Comparison of ENCODE assay signal across 16 cellular contexts in genomic region chr11:121552160-121552559, GRCh38.
DNase-seq lines count a peak whose midpoint lies in the region; FAIRE-seq and TF ChIP-seq lines count a peak whose summit lies in the region.
"Had no signal": no experiment of that assay in that cellular context is flagged by ENCODE, and none has a peak within 500 bp of the region (broad histone marks: within the 10 kb centered on the region; RNA-seq: fewer than 3 reads in every experiment).

No MANE protein-coding gene starts in this region.

- CTCF ChIA-PET in Caco-2 (lab: Charles Lee): no interaction called here
- CTCF ChIA-PET in activated CD4-positive, alpha-beta memory T cell treated with anti-CD3 and anti-CD28 coated beads for 36 hours (lab: Charles Lee): no interaction called here

- DNase-seq in activated naive CD4-positive, alpha-beta T cell treated with anti-CD3 and anti-CD28 coated beads, Interleukin-2, amount 50 U/mL, for 16 hours: no peak
- DNase-seq in Caco-2 (no peak), keratinocyte (ENCODE audit: low read depth, low spot score) (no peak), osteocyte (ENCODE audit: extremely low spot score, unreplicated experiment) (peak; percentile 13), SJCRH30 (no peak), GM13976 (ENCODE audit: low spot score) (no peak)
- no peak for DNase-seq in activated CD4-positive, alpha-beta memory T cell treated with anti-CD3 and anti-CD28 coated beads for 36 hours
- DNase-seq: AML-193, DMS79, HCEC 1CT, HFFc6 had no signal

- H3K27ac Mint-ChIP-seq in activated naive CD4-positive, alpha-beta T cell treated with anti-CD3 and anti-CD28 coated beads, Interleukin-2, amount 50 U/mL, for 24 hours: peak overlapping the region; percentile 14
- H3K27ac Mint-ChIP-seq in Caco-2 (ENCODE audit: unreplicated experiment): peak overlapping the region; percentile 65
- H3K27ac Mint-ChIP-seq in osteocyte (ENCODE audit: unreplicated experiment): no peak overlapping the region
- no peak overlapping the region for H3K27ac Mint-ChIP-seq in activated CD4-positive, alpha-beta memory T cell treated with anti-CD3 and anti-CD28 coated beads for 36 hours
- H3K27ac Mint-ChIP-seq: HFFc6 had no signal

- H3K27me3 ChIP-seq in Caco-2 (replicated peaks; ENCODE audit: control insufficient read depth, insufficient read depth, low read length) (no peaks in the 10 kb centered on the region), keratinocyte (ENCODE audit: control insufficient read depth, extremely low read depth, insufficient read depth, low read length) (no peaks in the 10 kb centered on the region), SJCRH30 (no peaks in the 10 kb centered on the region)
- H3K27me3 ChIP-seq: BLaER1 had no signal

- no peak overlapping the region for H3K9ac ChIP-seq in keratinocyte (ENCODE audit: control insufficient read depth, extremely low read depth, insufficient read depth, low read length)
- H3K9ac ChIP-seq: BLaER1 had no signal

- no peak overlapping the region for H3K4me3 Mint-ChIP-seq in activated naive CD4-positive, alpha-beta T cell treated with anti-CD3 and anti-CD28 coated beads, Interleukin-2, amount 50 U/mL, for 24 hours
- H3K4me3 Mint-ChIP-seq in Caco-2 (ENCODE audit: unreplicated experiment) (no peak overlapping the region), osteocyte (ENCODE audit: unreplicated experiment) (no peak overlapping the region)
- H3K4me3 Mint-ChIP-seq in activated CD4-positive, alpha-beta memory T cell treated with anti-CD3 and anti-CD28 coated beads for 36 hours: no peak overlapping the region
- H3K4me3 Mint-ChIP-seq: HFFc6 had no signal

- H3K27me3 Mint-ChIP-seq in activated naive CD4-positive, alpha-beta T cell treated with anti-CD3 and anti-CD28 coated beads, Interleukin-2, amount 50 U/mL, for 24 hours: no peaks in the 10 kb centered on the region
- H3K27me3 Mint-ChIP-seq in Caco-2 (ENCODE audit: insufficient read depth, unreplicated experiment) (no peaks in the 10 kb centered on the region), osteocyte (ENCODE audit: unreplicated experiment) (peaks cover 40% of the 10 kb centered on the region)
- H3K27me3 Mint-ChIP-seq in activated CD4-positive, alpha-beta memory T cell treated with anti-CD3 and anti-CD28 coated beads for 36 hours: no peaks in the 10 kb centered on the region

- TF ChIP-seq CTCF in Caco-2 (IDR thresholded peaks at IDR 0.05; ENCODE audit: insufficient read depth in 1 of 2, low read depth in 1 of 2, low read length in 1 of 2, severe bottlenecking in 1 of 2, unreplicated experiment in 1 of 2): no peak
- TF ChIP-seq CTCF in keratinocyte (optimal IDR thresholded peaks at IDR 0.05 in 1 of 3, IDR thresholded peaks at IDR 0.05 in 1 of 3, conservative IDR thresholded peaks at IDR 0.05 in 1 of 3; ENCODE audit: extremely low read depth in 1 of 3, insufficient read depth in 2 of 3, low read length in 3 of 3): no peak
- no peak for TF ChIP-seq CTCF in osteocyte (IDR thresholded peaks at IDR 0.05)
- TF ChIP-seq CTCF in GM13976 (IDR thresholded peaks at IDR 0.05; ENCODE audit: borderline replicate concordance, control extremely low read depth, extremely low read depth, insufficient read depth, missing control alignments): no peak

- H4K20me1 ChIP-seq in keratinocyte (ENCODE audit: control insufficient read depth, extremely low read depth, insufficient read depth, low read length): no peaks in the 10 kb centered on the region
- H4K20me1 ChIP-seq: BLaER1 had no signal

- BruUV-seq in Caco-2 (replicated peaks; lab: Mats Ljungman, UMichigan): no TSS peak

- POLR2A ChIA-PET in Caco-2 (lab: Charles Lee): no interaction called here
- POLR2A ChIA-PET in activated CD4-positive, alpha-beta memory T cell treated with anti-CD3 and anti-CD28 coated beads for 36 hours (lab: Charles Lee): no interaction called here

- H3K36me3 ChIP-seq in Caco-2 (ENCODE audit: control insufficient read depth, insufficient read depth, low read length) (peaks cover 6% of the 10 kb centered on the region; the same call in 1 of the 2 replicates), keratinocyte (ENCODE audit: control insufficient read depth in 2 of 2, extremely low read depth in 1 of 2, insufficient read depth in 2 of 2, low read length in 2 of 2) (peaks cover 23 to 35% of the 10 kb centered on the region in 2 experiments), SJCRH30 (no peaks in the 10 kb centered on the region)

- intact Hi-C loops in Caco-2 (cut with micrococcal nuclease; ENCODE audit: unreplicated experiment): no loop called here
- intact Hi-C loops in activated CD4-positive, alpha-beta memory T cell treated with anti-CD3 and anti-CD28 coated beads for 36 hours (cut with micrococcal nuclease): no loop called here

- peak overlapping the region; percentile 88 for H3K4me2 ChIP-seq in keratinocyte (ENCODE audit: control insufficient read depth, extremely low read depth, insufficient read depth, low read depth, low read length)
- H3K4me2 ChIP-seq: BLaER1 had no signal

- H3K27ac ChIP-seq in keratinocyte (ENCODE audit: control insufficient read depth, insufficient read depth, low read length) (no peak overlapping the region), SJCRH30 (no peak overlapping the region)
- H3K27ac ChIP-seq: 22Rv1, BLaER1 had no signal

- H3K4me1 ChIP-seq in Caco-2: peaks cover 9% of the 10 kb centered on the region
- peaks cover 35% of the 10 kb centered on the region for H3K4me1 ChIP-seq in keratinocyte (ENCODE audit: control insufficient read depth, extremely low read depth, insufficient read depth, low read length)
- no peaks in the 10 kb centered on the region for H3K4me1 ChIP-seq in SJCRH30

- FAIRE-seq in keratinocyte (lab: Jason Lieb, UNC): no peak
- FAIRE-seq: H1, HTR-8/SVneo had no signal

- peaks cover 23% of the 10 kb centered on the region for H3K4me1 Mint-ChIP-seq in activated naive CD4-positive, alpha-beta T cell treated with anti-CD3 and anti-CD28 coated beads, Interleukin-2, amount 50 U/mL, for 24 hours
- peaks cover 23% of the 10 kb centered on the region for H3K4me1 Mint-ChIP-seq in Caco-2 (ENCODE audit: low read depth, unreplicated experiment)
- peaks cover 9% of the 10 kb centered on the region for H3K4me1 Mint-ChIP-seq in osteocyte (ENCODE audit: unreplicated experiment)
- H3K4me1 Mint-ChIP-seq in activated CD4-positive, alpha-beta memory T cell treated with anti-CD3 and anti-CD28 coated beads for 36 hours (ENCODE audit: low read depth): peaks cover 11% of the 10 kb centered on the region

- H3K9me3 ChIP-seq in Caco-2 (no peaks in the 10 kb centered on the region), keratinocyte (ENCODE audit: control insufficient read depth, low read depth, low read length) (no peaks in the 10 kb centered on the region), SJCRH30 (replicated peaks) (no peaks in the 10 kb centered on the region)
- H3K9me3 ChIP-seq: BLaER1 had no signal

- peaks cover 10% of the 10 kb centered on the region for H3K9me1 ChIP-seq in keratinocyte (ENCODE audit: control insufficient read depth, extremely low read depth, insufficient read depth, low read length)

- H2AFZ ChIP-seq in keratinocyte (ENCODE audit: control insufficient read depth, low read length): no peak overlapping the region

- H3K36me3 Mint-ChIP-seq in activated naive CD4-positive, alpha-beta T cell treated with anti-CD3 and anti-CD28 coated beads, Interleukin-2, amount 50 U/mL, for 24 hours: peaks cover 22% of the 10 kb centered on the region
- H3K36me3 Mint-ChIP-seq in Caco-2 (ENCODE audit: insufficient read depth, unreplicated experiment) (peaks cover 21% of the 10 kb centered on the region), osteocyte (ENCODE audit: unreplicated experiment) (no peaks in the 10 kb centered on the region)
- H3K36me3 Mint-ChIP-seq in activated CD4-positive, alpha-beta memory T cell treated with anti-CD3 and anti-CD28 coated beads for 36 hours: peaks cover 20% of the 10 kb centered on the region

- H3K4me3 ChIP-seq in Caco-2 (ENCODE audit: low read depth, low read length) (no peak overlapping the region), keratinocyte (ENCODE audit: control insufficient read depth in 2 of 3, extremely low read depth in 1 of 3, insufficient read depth in 2 of 3, low read depth in 1 of 3, low read length in 3 of 3) (peak overlapping the region; percentile 53 to 72 (median 60)), SJCRH30 (no peak overlapping the region)
- H3K4me3 ChIP-seq: BLaER1 had no signal

- peaks cover 28% of the 10 kb centered on the region for H3K79me2 ChIP-seq in keratinocyte (ENCODE audit: control insufficient read depth, insufficient read depth, low read length)

- in situ Hi-C loops in GM13976 (cut with MboI; ENCODE audit: low sequenced_read_pairs, unreplicated experiment): no loop called here

- dilution Hi-C loops in keratinocyte (cut with MboI; ENCODE audit: extremely low pct_ligation_motif_present, low sequenced_read_pairs): no loop called here

- no peaks in the 10 kb centered on the region for H3K9me3 Mint-ChIP-seq in activated naive CD4-positive, alpha-beta T cell treated with anti-CD3 and anti-CD28 coated beads, Interleukin-2, amount 50 U/mL, for 24 hours
- H3K9me3 Mint-ChIP-seq in Caco-2 (ENCODE audit: unreplicated experiment) (no peaks in the 10 kb centered on the region), osteocyte (ENCODE audit: unreplicated experiment) (no peaks in the 10 kb centered on the region)
- no peaks in the 10 kb centered on the region for H3K9me3 Mint-ChIP-seq in activated CD4-positive, alpha-beta memory T cell treated with anti-CD3 and anti-CD28 coated beads for 36 hours
- H3K9me3 Mint-ChIP-seq: HFFc6 had no signal

Comparison
In these comparisons a context has a peak if more than half of its experiments do, and no peak if none do; other contexts are left out.
1. H3K27ac Mint-ChIP-seq: peak in activated naive CD4-positive, alpha-beta T cell treated with anti-CD3 and anti-CD28 coated beads, Interleukin-2, amount 50 U/mL, for 24 hours (single experiment) and Caco-2 (single experiment); none in osteocyte (single experiment) and activated CD4-positive, alpha-beta memory T cell treated with anti-CD3 and anti-CD28 coated beads for 36 hours (single experiment).
2. H3K4me3 ChIP-seq: peak in keratinocyte (3 of 3); none in Caco-2 (single experiment) and SJCRH30 (single experiment).